Comparison of ENCODE assay signal across 25 cellular contexts in the genomic region with DNA sequence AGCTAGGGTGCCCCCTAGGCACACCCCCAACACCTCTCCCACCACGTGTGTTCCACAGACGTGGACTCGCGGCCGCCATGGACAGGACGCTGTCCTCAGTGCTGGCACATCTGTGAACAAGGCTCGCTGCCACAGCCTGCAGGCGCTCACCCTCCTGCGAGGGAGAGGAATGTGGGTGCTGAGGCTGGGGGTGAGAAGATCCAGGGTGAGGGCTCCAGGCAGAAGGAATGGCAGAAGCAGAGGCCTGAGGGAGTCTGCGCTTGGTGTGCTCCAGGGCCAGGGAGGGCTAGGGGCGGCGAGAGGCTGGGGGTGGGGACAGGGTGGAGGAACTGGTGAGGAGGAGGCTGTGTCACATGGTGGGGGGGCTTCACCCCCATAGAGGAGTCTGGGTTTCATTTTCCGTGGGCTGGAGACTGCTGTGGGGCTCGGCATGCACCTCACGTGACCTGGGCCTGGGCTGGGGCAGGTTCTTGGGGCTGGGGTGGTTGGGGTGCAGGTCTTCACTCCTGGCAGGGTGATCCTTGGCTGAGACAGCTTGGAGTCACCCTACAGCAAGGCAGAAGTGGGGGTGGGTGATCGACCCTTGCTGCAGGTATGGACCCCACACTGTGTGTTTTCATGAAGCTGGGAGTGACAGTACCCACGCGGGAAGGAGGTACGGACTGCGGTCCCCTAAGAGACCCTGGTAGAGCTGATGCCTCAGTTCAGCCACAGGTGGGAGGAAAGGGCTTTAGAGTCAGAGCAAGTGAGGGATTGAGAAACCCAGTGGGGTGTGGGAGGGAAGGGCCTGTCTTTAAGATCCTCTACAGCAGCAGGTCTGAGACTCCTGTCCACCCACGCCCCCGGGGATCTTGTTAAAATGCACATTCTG.
"Had no signal": no experiment of that assay in that cellular context is flagged by ENCODE, and none has a peak within 500 bp of the region (broad histone marks: within the 10 kb centered on the region; RNA-seq: fewer than 3 reads in every experiment).

No MANE protein-coding gene starts in this region.

- H3K79me2 ChIP-seq: parathyroid adenoma had no signal

- H2AFZ ChIP-seq: parathyroid adenoma had no signal

- H3K27ac ChIP-seq: cardiac muscle cell, heart right ventricle, parathyroid adenoma, thoracic aorta, vagina had no signal

- H3K36me3 Mint-ChIP-seq: activated CD8-positive, alpha-beta memory T cell treated with anti-CD3 and anti-CD28 coated beads, Interleukin-2, amount 10 ng/mL, durations not matched to agents 7 days and 5 days; activated naive CD8-positive, alpha-beta T cell treated with anti-CD3 and anti-CD28 coated beads for 36 hours; mesothelial cell of epicardium; naive thymus-derived CD8-positive, alpha-beta T cell; stimulated activated naive B cell treated with anti-CD40 and anti-IgM and Interleukin-4, amounts not matched to agents 10 μg/mL and 1 μg/mL and 100 μg/mL, for 72 hours; type B pancreatic cell had no signal

- FAIRE-seq: endometrium, small intestine had no signal

- H3K9ac ChIP-seq: parathyroid adenoma had no signal

- H3K9me3 ChIP-seq: heart right ventricle, thoracic aorta, vagina had no signal

- H3K9me3 Mint-ChIP-seq: activated CD4-positive, alpha-beta T cell treated with anti-CD3 and anti-CD28 coated beads, Interleukin-2, amount 10 ng/mL, durations not matched to agents 7 days and 5 days; activated CD8-positive, alpha-beta T cell treated with anti-CD3 and anti-CD28 coated beads for 36 hours; activated naive CD8-positive, alpha-beta T cell treated with anti-CD3 and anti-CD28 coated beads for 36 hours; dendritic cell treated with granulocyte-macrophage colony-stimulating factor and Interleukin-4, amounts not matched to agents 40 ng/mL and 50 ng/mL, for 4 days; mesothelial cell of epicardium; naive thymus-derived CD8-positive, alpha-beta T cell; stimulated activated naive B cell treated with anti-CD40 and anti-IgM and Interleukin-4, amounts not matched to agents 10 μg/mL and 1 μg/mL and 100 μg/mL, for 72 hours; type B pancreatic cell had no signal

- H3K27me3 Mint-ChIP-seq: activated CD4-positive, alpha-beta T cell treated with anti-CD3 and anti-CD28 coated beads, Interleukin-2, amount 10 ng/mL, durations not matched to agents 7 days and 5 days; activated CD8-positive, alpha-beta T cell treated with anti-CD3 and anti-CD28 coated beads for 36 hours; dendritic cell treated with granulocyte-macrophage colony-stimulating factor and Interleukin-4, amounts not matched to agents 40 ng/mL and 50 ng/mL, for 4 days; stimulated activated naive B cell treated with anti-CD40 and anti-IgM and Interleukin-4, amounts not matched to agents 10 μg/mL and 1 μg/mL and 100 μg/mL, for 72 hours; type B pancreatic cell had no signal

- H3K4me1 Mint-ChIP-seq: activated CD4-positive, alpha-beta T cell treated with anti-CD3 and anti-CD28 coated beads, Interleukin-2, amount 10 ng/mL, durations not matched to agents 7 days and 5 days; activated CD8-positive, alpha-beta memory T cell treated with anti-CD3 and anti-CD28 coated beads, Interleukin-2, amount 10 ng/mL, durations not matched to agents 7 days and 5 days; activated naive CD8-positive, alpha-beta T cell treated with anti-CD3 and anti-CD28 coated beads for 36 hours had no signal

- H3K27me3 ChIP-seq: cardiac muscle cell, heart right ventricle, vagina had no signal

- H3K36me3 ChIP-seq: cardiac muscle cell, heart right ventricle, thoracic aorta, vagina had no signal

- H3K4me3 ChIP-seq: cardiac muscle cell, heart right ventricle, thoracic aorta, vagina had no signal

- H3K4me1 ChIP-seq: parathyroid adenoma had no signal

- H3K4me3 Mint-ChIP-seq: activated CD4-positive, alpha-beta T cell treated with anti-CD3 and anti-CD28 coated beads, Interleukin-2, amount 10 ng/mL, durations not matched to agents 7 days and 5 days; activated CD8-positive, alpha-beta memory T cell treated with anti-CD3 and anti-CD28 coated beads, Interleukin-2, amount 10 ng/mL, durations not matched to agents 7 days and 5 days; activated CD8-positive, alpha-beta T cell treated with anti-CD3 and anti-CD28 coated beads for 36 hours; activated naive CD8-positive, alpha-beta T cell treated with anti-CD3 and anti-CD28 coated beads for 36 hours; dendritic cell treated with granulocyte-macrophage colony-stimulating factor and Interleukin-4, amounts not matched to agents 40 ng/mL and 50 ng/mL, for 4 days; mesothelial cell of epicardium; naive thymus-derived CD8-positive, alpha-beta T cell; stimulated activated naive B cell treated with anti-CD40 and anti-IgM and Interleukin-4, amounts not matched to agents 10 μg/mL and 1 μg/mL and 100 μg/mL, for 72 hours; type B pancreatic cell had no signal

- DNase-seq: activated CD4-positive, alpha-beta T cell treated with anti-CD3 and anti-CD28 coated beads, Interleukin-2, amount 10 ng/mL, durations not matched to agents 7 days and 5 days; activated CD8-positive, alpha-beta memory T cell treated with anti-CD3 and anti-CD28 coated beads, Interleukin-2, amount 10 ng/mL, durations not matched to agents 7 days and 5 days; activated CD8-positive, alpha-beta T cell treated with anti-CD3 and anti-CD28 coated beads for 36 hours; activated gamma-delta T cell; activated naive CD8-positive, alpha-beta T cell treated with anti-CD3 and anti-CD28 coated beads for 36 hours; activated T-cell treated with anti-CD3 and anti-CD28 coated beads for 4 hours; amniotic stem cell; effector CD4-positive, alpha-beta T cell; heart right ventricle; islet precursor cell; small intestine; stimulated activated CD4-positive, alpha-beta T cell treated with anti-CD3 and anti-CD28 coated beads, Interleukin-15, amount 100 ng/mL, for 24 hours; stimulated activated naive B cell treated with anti-CD40 and anti-IgM and Interleukin-4, amounts not matched to agents 10 μg/mL and 1 μg/mL and 100 μg/mL, for 72 hours; T1000 had no signal

- ATAC-seq: activated CD4-positive, CD25-positive, alpha-beta regulatory T cell treated with anti-CD3 and anti-CD28 coated beads, Interleukin-2, amount 50 U/mL, for 24 hours; activated CD8-positive, alpha-beta memory T cell treated with anti-CD3 and anti-CD28 coated beads, Interleukin-2, amount 10 ng/mL, durations not matched to agents 7 days and 5 days; activated CD8-positive, alpha-beta T cell treated with anti-CD3 and anti-CD28 coated beads for 36 hours; heart right ventricle; naive thymus-derived CD8-positive, alpha-beta T cell; sciatic nerve; stimulated activated naive B cell treated with anti-CD40 and anti-IgM and Interleukin-4, amounts not matched to agents 10 μg/mL and 1 μg/mL and 100 μg/mL, for 72 hours had no signal

- H3K27ac Mint-ChIP-seq: activated CD4-positive, alpha-beta T cell treated with anti-CD3 and anti-CD28 coated beads, Interleukin-2, amount 10 ng/mL, durations not matched to agents 7 days and 5 days; activated CD8-positive, alpha-beta memory T cell treated with anti-CD3 and anti-CD28 coated beads, Interleukin-2, amount 10 ng/mL, durations not matched to agents 7 days and 5 days; activated CD8-positive, alpha-beta T cell treated with anti-CD3 and anti-CD28 coated beads for 36 hours; activated naive CD8-positive, alpha-beta T cell treated with anti-CD3 and anti-CD28 coated beads for 36 hours; dendritic cell treated with granulocyte-macrophage colony-stimulating factor and Interleukin-4, amounts not matched to agents 40 ng/mL and 50 ng/mL, for 4 days; mesothelial cell of epicardium; naive thymus-derived CD8-positive, alpha-beta T cell; stimulated activated naive B cell treated with anti-CD40 and anti-IgM and Interleukin-4, amounts not matched to agents 10 μg/mL and 1 μg/mL and 100 μg/mL, for 72 hours; type B pancreatic cell had no signal
